13 cellular contexts compared by ENCODE assay signal in the genomic region with DNA sequence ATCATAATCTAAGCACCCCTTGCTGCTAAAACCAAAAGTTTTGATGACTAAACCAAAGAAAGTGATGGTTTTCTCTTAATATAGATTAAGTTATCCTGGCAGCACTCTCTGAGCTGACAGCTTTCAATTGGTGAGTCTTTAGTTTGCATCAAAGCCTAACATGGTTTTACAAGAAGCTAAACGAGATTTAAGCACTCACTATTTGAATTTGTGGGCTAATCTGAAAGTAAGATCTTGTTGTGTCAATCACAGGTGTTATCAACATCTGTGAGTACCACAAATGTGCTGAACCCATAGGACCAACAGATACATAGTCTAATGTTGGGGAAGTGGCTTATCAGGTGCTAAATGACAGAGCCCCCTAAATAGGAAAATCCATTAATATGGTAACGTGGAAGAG.
A peak's percentile ranks its signal among the peaks of the same experiment; 100 is the strongest.
DNase-seq lines count a peak whose midpoint lies in the region; ATAC-seq, FAIRE-seq and TF ChIP-seq lines count a peak whose summit lies in the region.
"Had no signal": no experiment of that assay in that cellular context is flagged by ENCODE, and none has a peak within 500 bp of the region (broad histone marks: within the 10 kb centered on the region; RNA-seq: fewer than 3 reads in every experiment).

No MANE protein-coding gene starts in this region.

- no peaks in the 10 kb centered on the region for H3K36me3 ChIP-seq in GM12878 (ENCODE audit: control insufficient read depth in 2 of 2, insufficient read depth in 2 of 2, low read length in 1 of 2)
- no peaks in the 10 kb centered on the region for H3K36me3 ChIP-seq in trophoblast cell (ENCODE audit: control insufficient read depth in 1 of 2, insufficient read depth in 2 of 2, low read length in 2 of 2)
- H3K36me3 ChIP-seq: cardiac muscle cell, esophagus muscularis mucosa had no signal

- H3K18ac ChIP-seq in trophoblast cell (ENCODE audit: low read length): no peak overlapping the region

- H3K4me3 ChIP-seq in GM12878 (no peak overlapping the region), trophoblast cell (ENCODE audit: low read depth, low read length) (no peak overlapping the region)
- H3K4me3 ChIP-seq: cardiac muscle cell, esophagus muscularis mucosa, skin epidermis had no signal

- BruUV-seq in GM12878 (replicated peaks; lab: Mats Ljungman, UMichigan): no TSS peak

- H3K9me3 ChIP-seq in GM12878 (replicated peaks; ENCODE audit: control insufficient read depth, insufficient read depth, low read length) (no peaks in the 10 kb centered on the region), trophoblast cell (ENCODE audit: insufficient read depth, low read depth, low read length) (no peaks in the 10 kb centered on the region)
- H3K9me3 ChIP-seq: esophagus muscularis mucosa had no signal

- peaks cover 9% of the 10 kb centered on the region for H3K9me3 Mint-ChIP-seq in mesothelial cell of epicardium

- no peak for TF ChIP-seq RAD21 in GM12878 (IDR thresholded peaks at IDR 0.05; ENCODE audit: insufficient read depth, low read depth, low read length)

- peaks cover 11% of the 10 kb centered on the region for H3K4me1 Mint-ChIP-seq in mesothelial cell of epicardium

- intact Hi-C loops in GM12878 (cut with micrococcal nuclease; ENCODE audit: unreplicated experiment): no loop called here

- H3K14ac ChIP-seq in trophoblast cell (ENCODE audit: low read length): no peak overlapping the region

- H2BK120ac ChIP-seq in trophoblast cell (ENCODE audit: insufficient read depth, low read length, poor library complexity): no peak overlapping the region

- H3K27me3 Mint-ChIP-seq in mesothelial cell of epicardium (ENCODE audit: low read depth): peaks cover 6% of the 10 kb centered on the region

- no peaks in the 10 kb centered on the region for H3K27me3 ChIP-seq in GM12878 (replicated peaks in 1 of 2; ENCODE audit: control insufficient read depth in 2 of 2, insufficient read depth in 2 of 2, low read length in 1 of 2)
- H3K27me3 ChIP-seq in trophoblast cell (ENCODE audit: insufficient read depth, low read length): no peaks in the 10 kb centered on the region
- H3K27me3 ChIP-seq: esophagus muscularis mucosa had no signal

- H2AFZ ChIP-seq in GM12878 (ENCODE audit: control insufficient read depth, low read depth, low read length) (no peak overlapping the region), trophoblast cell (ENCODE audit: insufficient read depth, low read length, poor library complexity) (no peak overlapping the region)

- no peak overlapping the region for H4K8ac ChIP-seq in trophoblast cell (ENCODE audit: low read depth, low read length)

- DNase-seq in GM12878 (ENCODE audit: low read depth, low spot score) (peak; percentile 48), mesothelial cell of epicardium (ENCODE audit: low spot score in 2 of 2, unreplicated experiment in 2 of 2) (no peak), trophoblast cell (no peak), LoVo (ENCODE audit: low spot score) (no peak)
- DNase-seq: activated effector memory CD4-positive, alpha-beta T cell treated with anti-CD3 and anti-CD28 coated beads, Interleukin-2, amount 50 U/mL, for 16 hours; Right ventricle myocardium superior had no signal

- H2BK12ac ChIP-seq in trophoblast cell (ENCODE audit: low read length): no peak overlapping the region

- FAIRE-seq in GM12878 (lab: Jason Lieb, UNC): peak; percentile 76
- FAIRE-seq: HepG2 had no signal

- no peak for TF ChIP-seq POLR2A in GM12878 (IDR thresholded peaks at IDR 0.05; ENCODE audit: low read depth, low read length)

- H3K9ac ChIP-seq in GM12878 (ENCODE audit: control insufficient read depth, insufficient read depth, low read length): no peak overlapping the region
- H3K9ac ChIP-seq in trophoblast cell (ENCODE audit: low read length): no peak overlapping the region

- H2BK5ac ChIP-seq in trophoblast cell (ENCODE audit: low read depth, low read length, poor library complexity): no peak overlapping the region

- WGBS in GM12878 (ENCODE audit: insufficient coverage, insufficient replicate concordance, low lambda C conversion rate, missing lambda C conversion rate): 2% methylated on average over 2 of the region's 2 CpGs
- no CpG with 5 or more reads among the region's 2 CpGs for WGBS in trophoblast cell (ENCODE audit: extremely low coverage, insufficient coverage, insufficient read length)

- no peaks in the 10 kb centered on the region for H4K20me1 ChIP-seq in GM12878 (ENCODE audit: control insufficient read depth, insufficient read depth)

- in situ Hi-C loops in GM12878 (cut with MboI): no loop called here

- H3K23ac ChIP-seq in trophoblast cell (ENCODE audit: low read length): no peak overlapping the region

- no peak overlapping the region for H4K91ac ChIP-seq in trophoblast cell (ENCODE audit: low read depth, low read length)

- ATAC-seq in GM18870 (IDR thresholded peaks at IDR 0.05; ENCODE audit: unreplicated experiment) (peak; percentile 93), GM21515 (IDR thresholded peaks at IDR 0.05; ENCODE audit: unreplicated experiment) (peak; percentile 85), HG03060 (IDR thresholded peaks at IDR 0.05; ENCODE audit: low read depth, unreplicated experiment) (peak; percentile 70), GM12878 (peak; percentile 87)
- ATAC-seq: HepG2 had no signal

- CTCF ChIA-PET in GM12878 (lab: Yijun Ruan, JAX): interaction anchor here (1.7 kb wide), 1 partner anchor 233 kb away, joined by 4 read pairs; no protein-coding TSS in a partner anchor

- H3K4me2 ChIP-seq in GM12878 (ENCODE audit: control insufficient read depth, insufficient read depth): no peak overlapping the region
- H3K4me2 ChIP-seq in trophoblast cell (ENCODE audit: low read length): no peak overlapping the region

- H3K27ac ChIP-seq in GM12878 (ENCODE audit: control insufficient read depth, insufficient read depth): no peak overlapping the region
- no peak overlapping the region for H3K27ac ChIP-seq in trophoblast cell (ENCODE audit: low read depth, low read length)
- H3K27ac ChIP-seq: cardiac muscle cell, esophagus muscularis mucosa, skin epidermis had no signal

- peaks cover 5% of the 10 kb centered on the region for H3K36me3 Mint-ChIP-seq in mesothelial cell of epicardium

- no peak overlapping the region for H4K12ac ChIP-seq in trophoblast cell (ENCODE audit: low read depth, low read length)

- H2AK5ac ChIP-seq in trophoblast cell (ENCODE audit: low read length): no peak overlapping the region

- TF ChIP-seq CTCF in GM12878 (IDR thresholded peaks at IDR 0.05 in 2 of 3, conservative IDR thresholded peaks at IDR 0.05 in 1 of 3; ENCODE audit: control insufficient read depth in 2 of 3, extremely low read depth in 1 of 3, insufficient read depth in 1 of 3, low read depth in 3 of 3, low read length in 3 of 3): no peak
- no peak for TF ChIP-seq CTCF in mesothelial cell of epicardium (IDR thresholded peaks at IDR 0.05; ENCODE audit: unreplicated experiment)

- RAD21 ChIA-PET in GM12878 (lab: Charles Lee; ENCODE audit: unreplicated experiment): interaction anchor here (0.5 to 1.4 kb wide), 2 partner anchors 234 to 1305 kb away, joined by 3 to 4 read pairs; no protein-coding TSS in a partner anchor

- H3K79me2 ChIP-seq in GM12878 (ENCODE audit: control insufficient read depth, insufficient read depth, low read length) (no peaks in the 10 kb centered on the region), trophoblast cell (ENCODE audit: control insufficient read depth, insufficient read depth, low read length, poor library complexity) (no peaks in the 10 kb centered on the region)

- no peak overlapping the region for H3K4me3 Mint-ChIP-seq in mesothelial cell of epicardium

- no peak overlapping the region for H3K27ac Mint-ChIP-seq in mesothelial cell of epicardium

- TF ChIP-seq EP300 in GM12878 (IDR thresholded peaks at IDR 0.05; ENCODE audit: borderline replicate concordance in 1 of 2, control insufficient read depth in 1 of 2, low read depth in 2 of 2, low read length in 2 of 2): no peak

- SMC1A ChIA-PET in GM12878 (lab: Charles Lee; ENCODE audit: uncharacterized antibody, unreplicated experiment): interaction anchor here (0.9 to 1.4 kb wide), 4 partner anchors 10 to 237 kb away, joined by 3 to 4 read pairs (median 3); no protein-coding TSS in a partner anchor

- H3K4ac ChIP-seq in trophoblast cell (ENCODE audit: low read depth, low read length): no peak overlapping the region

- no peaks in the 10 kb centered on the region for H3K79me1 ChIP-seq in trophoblast cell (ENCODE audit: low read length)

- POLR2A ChIA-PET in GM12878 (lab: Charles Lee): no interaction called here

- H3K4me1 ChIP-seq in GM12878 (ENCODE audit: control insufficient read depth, insufficient read depth, low read length) (peaks cover 7% of the 10 kb centered on the region; the same call in 1 of the 2 replicates), trophoblast cell (ENCODE audit: control insufficient read depth in 1 of 2, insufficient read depth in 2 of 2, low read length in 2 of 2) (no peaks in the 10 kb centered on the region)

TF ChIP-seq in GM12878, 131 proteins besides CTCF, POLR2A, EP300 and RAD21 (continues in another document):
- TF ChIP-seq, protein P1, sequence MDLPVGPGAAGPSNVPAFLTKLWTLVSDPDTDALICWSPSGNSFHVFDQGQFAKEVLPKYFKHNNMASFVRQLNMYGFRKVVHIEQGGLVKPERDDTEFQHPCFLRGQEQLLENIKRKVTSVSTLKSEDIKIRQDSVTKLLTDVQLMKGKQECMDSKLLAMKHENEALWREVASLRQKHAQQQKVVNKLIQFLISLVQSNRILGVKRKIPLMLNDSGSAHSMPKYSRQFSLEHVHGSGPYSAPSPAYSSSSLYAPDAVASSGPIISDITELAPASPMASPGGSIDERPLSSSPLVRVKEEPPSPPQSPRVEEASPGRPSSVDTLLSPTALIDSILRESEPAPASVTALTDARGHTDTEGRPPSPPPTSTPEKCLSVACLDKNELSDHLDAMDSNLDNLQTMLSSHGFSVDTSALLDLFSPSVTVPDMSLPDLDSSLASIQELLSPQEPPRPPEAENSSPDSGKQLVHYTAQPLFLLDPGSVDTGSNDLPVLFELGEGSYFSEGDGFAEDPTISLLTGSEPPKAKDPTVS (IDR thresholded peaks at IDR 0.05; ENCODE audit: low read depth, low read length): no peak
- TF ChIP-seq, protein P2, sequence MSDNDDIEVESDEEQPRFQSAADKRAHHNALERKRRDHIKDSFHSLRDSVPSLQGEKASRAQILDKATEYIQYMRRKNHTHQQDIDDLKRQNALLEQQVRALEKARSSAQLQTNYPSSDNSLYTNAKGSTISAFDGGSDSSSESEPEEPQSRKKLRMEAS (IDR thresholded peaks at IDR 0.05; ENCODE audit: low read depth, low read length): no peak
- TF ChIP-seq SIN3A (IDR thresholded peaks at IDR 0.05; ENCODE audit: low read depth, low read length) (no peak), ZBED1 (IDR thresholded peaks at IDR 0.05; ENCODE audit: borderline replicate concordance) (no peak), CHD4 (IDR thresholded peaks at IDR 0.05) (no peak), TCF3 (IDR thresholded peaks at IDR 0.05; ENCODE audit: borderline replicate concordance, insufficient read depth, low read depth, low read length) (0 out of 2 replicates have a peak, but pooled peaks have one; percentile 37), HCFC1 (IDR thresholded peaks at IDR 0.05; ENCODE audit: low read length) (no peak), TAF1 (IDR thresholded peaks at IDR 0.05; ENCODE audit: borderline replicate concordance, low read depth, low read length) (no peak), RAD51 (IDR thresholded peaks at IDR 0.05) (no peak), FOXK2 (IDR thresholded peaks at IDR 0.05) (no peak)
